Comparison of ENCODE assay signal across 8 cellular contexts in the genomic region with DNA sequence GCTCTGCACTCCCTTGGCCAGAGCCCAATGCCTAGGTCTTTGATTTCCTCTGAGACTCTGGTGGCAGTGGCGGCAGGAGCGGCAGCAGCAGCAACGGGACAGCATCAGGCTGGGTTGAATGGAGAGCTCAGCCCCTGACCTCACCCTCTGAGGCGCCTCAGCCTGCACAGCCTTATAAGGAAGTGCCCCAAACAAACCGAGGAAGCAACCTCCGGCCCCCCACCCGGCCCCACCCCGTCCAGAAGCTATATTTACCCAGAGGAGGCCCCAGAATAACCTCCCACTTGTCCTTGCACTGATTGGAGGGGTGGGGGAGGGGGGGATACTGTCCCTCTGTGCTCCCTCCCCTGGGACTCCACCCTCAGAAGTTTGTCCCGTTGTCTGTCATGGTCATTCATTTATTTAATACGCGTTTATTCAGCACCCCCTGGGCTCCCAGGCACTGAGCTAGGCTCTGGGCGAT. TPM values are rescaled to one million over a fixed set of nuclear protein-coding genes. Genes with fewer than 3 reads are reported as not detected.
DNase-seq lines count a peak whose midpoint lies in the region; ATAC-seq and TF ChIP-seq lines count a peak whose summit lies in the region.

No MANE protein-coding gene starts in this region.

- H3K9me2 ChIP-seq in hepatocyte (replicated peaks; ENCODE audit: insufficient read depth): no peaks in the 10 kb centered on the region

- H3K4me3 Mint-ChIP-seq in stimulated activated naive B cell treated with anti-CD40 and anti-IgM and Interleukin-4, amounts not matched to agents 10 μg/mL and 1 μg/mL and 100 μg/mL, for 72 hours: no peak overlapping the region
- H3K4me3 Mint-ChIP-seq in CD8-positive, alpha-beta T cell: no peak overlapping the region

- H3K27me3 ChIP-seq in hepatocyte: no peaks in the 10 kb centered on the region
- no peaks in the 10 kb centered on the region for H3K27me3 ChIP-seq in BE2C
- H3K27me3 ChIP-seq in CD8-positive, alpha-beta T cell (ENCODE audit: insufficient read depth, low read length): no peaks in the 10 kb centered on the region

- H3K9me3 ChIP-seq in hepatocyte (ENCODE audit: low read depth) (no peaks in the 10 kb centered on the region), BE2C (no peaks in the 10 kb centered on the region)
- no peaks in the 10 kb centered on the region for H3K9me3 ChIP-seq in CD8-positive, alpha-beta T cell (ENCODE audit: low read length)

- intact Hi-C loops in CD8-positive, alpha-beta T cell (cut with DNase I, micrococcal nuclease): no loop called here

- no peaks in the 10 kb centered on the region for H4K20me1 ChIP-seq in hepatocyte (ENCODE audit: insufficient read depth, poor library complexity, severe bottlenecking)

- no peaks in the 10 kb centered on the region for H3K36me3 Mint-ChIP-seq in stimulated activated naive B cell treated with anti-CD40 and anti-IgM and Interleukin-4, amounts not matched to agents 10 μg/mL and 1 μg/mL and 100 μg/mL, for 72 hours
- no peaks in the 10 kb centered on the region for H3K36me3 Mint-ChIP-seq in CD8-positive, alpha-beta T cell

- H3K4me2 ChIP-seq in hepatocyte: peak overlapping the region; percentile 61

- H3K4me1 ChIP-seq in hepatocyte (ENCODE audit: insufficient read depth): peaks cover 79% of the 10 kb centered on the region
- peaks cover 32% of the 10 kb centered on the region for H3K4me1 ChIP-seq in BE2C
- peaks cover 17% of the 10 kb centered on the region for H3K4me1 ChIP-seq in CD8-positive, alpha-beta T cell (ENCODE audit: insufficient read depth, low read length)

- CTCF ChIA-PET in RWPE1 (lab: Yijun Ruan, JAX): interaction anchor here (0.5 to 1.2 kb wide), 4 partner anchors 24 to 726 kb away, joined by 3 to 4 read pairs (median 4); no protein-coding TSS in a partner anchor
- CTCF ChIA-PET in CD8-positive, alpha-beta T cell (lab: Charles Lee): interaction anchor here (1.2 to 1.9 kb wide), 3 partner anchors 24 to 61 kb away, joined by 3 to 5 read pairs (median 4); no protein-coding TSS in a partner anchor

- 31% methylated on average over 9 of the region's 12 CpGs for WGBS in hepatocyte (ENCODE audit: low lambda C conversion rate, missing lambda C conversion rate)

- H3K27ac ChIP-seq in RWPE1: 0 out of 2 replicates have a peak overlapping the region, but pooled peaks have one; percentile 7
- peak overlapping the region; percentile 73 for H3K27ac ChIP-seq in hepatocyte
- H3K27ac ChIP-seq in CD8-positive, alpha-beta T cell (ENCODE audit: low read depth, low read length): no peak overlapping the region

- H3K27me3 Mint-ChIP-seq in stimulated activated naive B cell treated with anti-CD40 and anti-IgM and Interleukin-4, amounts not matched to agents 10 μg/mL and 1 μg/mL and 100 μg/mL, for 72 hours: peaks cover 0 to 5% of the 10 kb centered on the region in 2 donors
- no peaks in the 10 kb centered on the region for H3K27me3 Mint-ChIP-seq in CD8-positive, alpha-beta T cell (ENCODE audit: low read depth)

- TF ChIP-seq POLR2A in GM18505 (IDR thresholded peaks at IDR 0.05; ENCODE audit: borderline replicate concordance, extremely low read depth, insufficient read depth, insufficient read length): peak; percentile 57

- H3K4me3 ChIP-seq in hepatocyte (no peak overlapping the region), BE2C (ENCODE audit: low read depth, low read length) (no peak overlapping the region)
- no peak overlapping the region for H3K4me3 ChIP-seq in CD8-positive, alpha-beta T cell (ENCODE audit: low read depth, low read length)

- no peak overlapping the region for H2AFZ ChIP-seq in hepatocyte

- TF ChIP-seq CTCF in RWPE1 (conservative IDR thresholded peaks at IDR 0.05; ENCODE audit: low read depth) (no peak), hepatocyte (IDR thresholded peaks at IDR 0.05; ENCODE audit: poor library complexity) (no peak), BE2C (IDR thresholded peaks at IDR 0.05; ENCODE audit: low read depth, low read length) (no peak)
- no peak for TF ChIP-seq CTCF in CD8-positive, alpha-beta T cell (IDR thresholded peaks at IDR 0.05)

- peaks cover 54 to 59% of the 10 kb centered on the region in 2 donors for H3K4me1 Mint-ChIP-seq in stimulated activated naive B cell treated with anti-CD40 and anti-IgM and Interleukin-4, amounts not matched to agents 10 μg/mL and 1 μg/mL and 100 μg/mL, for 72 hours
- peaks cover 18% of the 10 kb centered on the region for H3K4me1 Mint-ChIP-seq in CD8-positive, alpha-beta T cell (ENCODE audit: low read depth)

- H3K27ac Mint-ChIP-seq in stimulated activated naive B cell treated with anti-CD40 and anti-IgM and Interleukin-4, amounts not matched to agents 10 μg/mL and 1 μg/mL and 100 μg/mL, for 72 hours: no peak overlapping the region
- H3K27ac Mint-ChIP-seq in CD8-positive, alpha-beta T cell: no peak overlapping the region

- H3K36me3 ChIP-seq in hepatocyte (replicated peaks; ENCODE audit: insufficient read depth, low read depth) (no peaks in the 10 kb centered on the region), BE2C (no peaks in the 10 kb centered on the region)
- H3K36me3 ChIP-seq in CD8-positive, alpha-beta T cell (ENCODE audit: insufficient read depth, low read length): no peaks in the 10 kb centered on the region

- ATAC-seq in GM18505 (IDR thresholded peaks at IDR 0.05; ENCODE audit: unreplicated experiment): no peak
- ATAC-seq in stimulated activated naive B cell treated with anti-CD40 and anti-IgM and Interleukin-4, amounts not matched to agents 10 μg/mL and 1 μg/mL and 100 μg/mL, for 72 hours (replicated peaks): peak; percentile 43 to 45
- no peak for ATAC-seq in GM21367 (IDR thresholded peaks at IDR 0.05; ENCODE audit: unreplicated experiment)
- no peak for ATAC-seq in GM21576 (IDR thresholded peaks at IDR 0.05; ENCODE audit: unreplicated experiment)
- ATAC-seq in CD8-positive, alpha-beta T cell: no peak

- POLR2A ChIA-PET in RWPE1 (lab: Yijun Ruan, JAX; ENCODE audit: low non-redundant PET): no interaction called here
- POLR2A ChIA-PET in CD8-positive, alpha-beta T cell (lab: Charles Lee): no interaction called here

- H3K79me2 ChIP-seq in hepatocyte: no peaks in the 10 kb centered on the region

- no peaks in the 10 kb centered on the region for H3K9me3 Mint-ChIP-seq in stimulated activated naive B cell treated with anti-CD40 and anti-IgM and Interleukin-4, amounts not matched to agents 10 μg/mL and 1 μg/mL and 100 μg/mL, for 72 hours
- H3K9me3 Mint-ChIP-seq in CD8-positive, alpha-beta T cell: no peaks in the 10 kb centered on the region

- DNase-seq in RWPE1 (ENCODE audit: low spot score) (no peak), hepatocyte (ENCODE audit: low spot score) (peak; percentile 66), BE2C (no peak)
- DNase-seq in stimulated activated naive B cell treated with anti-CD40 and anti-IgM and Interleukin-4, amounts not matched to agents 10 μg/mL and 1 μg/mL and 100 μg/mL, for 72 hours: no peak
- no peak for DNase-seq in CD8-positive, alpha-beta T cell

RNA-seq across cellular contexts. Expression of gene NES, which starts 12.2 kb away (rescaled TPM):
- total RNA-seq in hepatocyte: 7.9 and 13.8 TPM in 2 replicates
- 3.6 and 4.8 TPM in 2 replicates for polyA plus RNA-seq in hepatocyte
- polyA plus RNA-seq in BE2C (2012; ENCODE audit: insufficient read depth, insufficient read length, low read depth): 22.3 TPM
- total RNA-seq in CD8-positive, alpha-beta T cell: not detected

RNA-seq across cellular contexts. Expression of gene BCAN, which starts 23.1 kb away (rescaled TPM):
- total RNA-seq in hepatocyte: 0.03 and 0.84 TPM in 2 replicates
- polyA plus RNA-seq in hepatocyte: not detected in 2 replicates
- polyA plus RNA-seq in BE2C (2012; ENCODE audit: insufficient read depth, insufficient read length, low read depth): 7.8 TPM
- not detected for total RNA-seq in CD8-positive, alpha-beta T cell

RNA-seq across cellular contexts. Expression of gene CRABP2, which starts 40.4 kb away (rescaled TPM):
- total RNA-seq in hepatocyte: 54.5 and 93.5 TPM in 2 replicates
- 171 and 195 TPM in 2 replicates for polyA plus RNA-seq in hepatocyte
- 39.0 TPM for polyA plus RNA-seq in BE2C (2012; ENCODE audit: insufficient read depth, insufficient read length, low read depth)
- 1 to 10 TPM; 4.6 to 5.4 TPM for total RNA-seq in CD8-positive, alpha-beta T cell

RNA-seq across cellular contexts. Expression of gene HAPLN2, which starts 45.8 kb away (rescaled TPM):
- not detected in 2 replicates for total RNA-seq in hepatocyte
- not detected in 2 replicates for polyA plus RNA-seq in hepatocyte
- 0.86 TPM for polyA plus RNA-seq in BE2C (2012; ENCODE audit: insufficient read depth, insufficient read length, low read depth)
- under 1 TPM; 0.24 to 0.39 TPM for total RNA-seq in CD8-positive, alpha-beta T cell

Comparison
In these comparisons a context has a peak if more than half of its experiments do, and no peak if none do; other contexts are left out.
1. ATAC-seq: peak in stimulated activated naive B cell treated with anti-CD40 and anti-IgM and Interleukin-4, amounts not matched to agents 10 μg/mL and 1 μg/mL and 100 μg/mL, for 72 hours (2 of 2); none in GM18505 (single experiment), GM21367 (single experiment), GM21576 (single experiment) and CD8-positive, alpha-beta T cell (single experiment).